Comparison of ENCODE assay signal across 17 cellular contexts in the genomic region with DNA sequence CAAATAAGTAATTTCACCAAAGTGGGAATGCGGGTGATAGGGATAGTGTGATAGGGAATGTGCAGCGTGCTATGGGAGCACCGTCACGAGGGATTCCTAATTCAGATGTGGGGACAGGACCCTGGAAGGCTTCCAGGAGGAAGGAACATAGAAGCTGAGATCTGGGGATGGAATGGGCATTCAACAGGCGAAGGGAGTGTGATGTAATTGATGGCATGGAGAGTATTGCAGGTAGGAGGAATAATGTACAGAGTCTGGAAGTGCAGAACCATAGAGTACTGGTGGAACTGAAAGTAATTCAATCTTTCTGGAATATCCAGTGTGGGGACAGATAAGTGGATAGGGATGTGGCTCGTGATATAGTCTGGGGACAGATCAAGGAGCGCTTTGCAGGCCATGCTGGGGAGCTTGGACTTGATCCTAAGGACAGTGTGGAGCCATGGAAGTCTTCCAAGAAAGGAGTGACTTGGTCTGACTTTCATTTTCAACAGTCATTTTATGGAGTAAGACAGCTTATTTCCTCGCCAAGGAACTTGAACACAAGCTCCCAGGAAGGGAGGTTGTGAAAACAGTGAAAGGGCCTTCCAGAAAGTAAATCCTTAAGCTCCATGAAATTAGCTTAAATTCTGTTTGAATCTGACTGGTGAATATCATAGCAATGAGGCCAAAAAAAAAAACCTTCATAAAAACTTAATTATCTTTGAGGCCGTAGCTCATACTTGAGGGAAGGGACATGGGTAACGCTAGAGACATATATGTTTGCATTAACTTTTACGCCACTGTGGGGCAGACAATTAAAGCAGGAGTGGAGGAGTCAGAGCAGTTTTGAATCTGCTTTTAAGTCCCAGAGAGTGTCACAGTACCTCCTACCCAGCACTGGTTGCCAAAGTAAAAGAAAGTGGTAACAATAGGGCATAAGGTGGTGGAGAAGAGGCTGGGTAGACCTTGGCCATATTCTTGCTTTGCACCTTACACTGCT. TPM values are rescaled to one million over a fixed set of nuclear protein-coding genes. Genes with fewer than 3 reads are reported as not detected.
DNase-seq lines count a peak whose midpoint lies in the region; ATAC-seq and TF ChIP-seq lines count a peak whose summit lies in the region.
"Had no signal": no experiment of that assay in that cellular context is flagged by ENCODE, and none has a peak within 500 bp of the region (broad histone marks: within the 10 kb centered on the region; RNA-seq: fewer than 3 reads in every experiment).

No MANE protein-coding gene starts in this region.

- no peaks in the 10 kb centered on the region for H3K36me3 ChIP-seq in ascending aorta
- H3K36me3 ChIP-seq in esophagus muscularis mucosa, result no peaks in the 10 kb centered on the region
- H3K36me3 ChIP-seq: HAP-1 had no signal

- in situ Hi-C loops in G401 (cut with HindIII; ENCODE audit: low sequenced_read_pairs), result no loop called here

- H3K27me3 ChIP-seq in ascending aorta (no peaks in the 10 kb centered on the region), right cardiac atrium (ENCODE audit: control insufficient read depth, insufficient read depth) (no peaks in the 10 kb centered on the region), esophagus muscularis mucosa (no peaks in the 10 kb centered on the region)
- H3K27me3 ChIP-seq: dorsolateral prefrontal cortex had no signal

- peak overlapping the region; percentile 50 for H3K27ac Mint-ChIP-seq in stimulated activated memory B cell treated with anti-CD40 and anti-IgM and Interleukin-4, amounts not matched to agents 10 μg/mL and 1 μg/mL and 100 μg/mL, for 72 hours
- H3K27ac Mint-ChIP-seq: activated CD4-positive, alpha-beta T cell treated with anti-CD3 and anti-CD28 coated beads, Interleukin-2, amount 10 ng/mL, durations not matched to agents 24 days and 14 days; activated naive CD4-positive, alpha-beta T cell treated with anti-CD3 and anti-CD28 coated beads, Interleukin-2, amount 10 ng/mL, durations not matched to agents 7 days and 5 days; T-cell had no signal

- 53% methylated on average over 11 of the region's 11 CpGs for WGBS in right cardiac atrium
- WGBS in esophagus muscularis mucosa, result 72% methylated on average over 11 of the region's 11 CpGs

- H3K9me3 ChIP-seq in ascending aorta (no peaks in the 10 kb centered on the region), right cardiac atrium (ENCODE audit: control insufficient read depth, low read length) (no peaks in the 10 kb centered on the region), esophagus muscularis mucosa (no peaks in the 10 kb centered on the region)
- H3K9me3 ChIP-seq: Caco-2, HAP-1 had no signal

- H3K4me3 ChIP-seq in ascending aorta (peak overlapping the region; percentile 19 to 20), right cardiac atrium (ENCODE audit: low read length) (no peak overlapping the region), esophagus muscularis mucosa (peak overlapping the region in 1 of 4 donors; percentile 2)
- H3K4me3 ChIP-seq: dorsolateral prefrontal cortex, HAP-1, skin epidermis had no signal

- TF ChIP-seq CTCF in ascending aorta (IDR thresholded peaks at IDR 0.05) (no peak), esophagus muscularis mucosa (IDR thresholded peaks at IDR 0.05) (no peak)

- H3K4me1 ChIP-seq in ascending aorta (peaks cover 0 to 58% of the 10 kb centered on the region in 2 donors), right cardiac atrium (ENCODE audit: control insufficient read depth, insufficient read depth, low read length) (peaks cover 6% of the 10 kb centered on the region), esophagus muscularis mucosa (peaks cover 18 to 31% (median 25%) of the 10 kb centered on the region in 4 donors)
- H3K4me1 ChIP-seq: HAP-1 had no signal

- ATAC-seq in right cardiac atrium, result peak; percentile 54 to 84
- ATAC-seq in stimulated activated memory B cell treated with anti-CD40 and anti-IgM and Interleukin-4, amounts not matched to agents 10 μg/mL and 1 μg/mL and 100 μg/mL, for 72 hours, result no peak
- ATAC-seq in HG03460 (IDR thresholded peaks at IDR 0.05; ENCODE audit: unreplicated experiment), result no peak
- no peak for ATAC-seq in GM18517 (IDR thresholded peaks at IDR 0.05; ENCODE audit: unreplicated experiment)
- ATAC-seq: T-cell had no signal

- H3K27ac ChIP-seq in ascending aorta, result peak overlapping the region; percentile 75 to 80
- peak overlapping the region; percentile 7 for H3K27ac ChIP-seq in right cardiac atrium (ENCODE audit: low read length)
- peak overlapping the region in 1 of 4 donors; percentile 46 for H3K27ac ChIP-seq in esophagus muscularis mucosa (replicated peaks in 1 of 4)

- no peak for TF ChIP-seq EP300 in esophagus muscularis mucosa (IDR thresholded peaks at IDR 0.05)

- H3K36me3 Mint-ChIP-seq in stimulated activated memory B cell treated with anti-CD40 and anti-IgM and Interleukin-4, amounts not matched to agents 10 μg/mL and 1 μg/mL and 100 μg/mL, for 72 hours, result no peaks in the 10 kb centered on the region
- H3K36me3 Mint-ChIP-seq: activated naive CD4-positive, alpha-beta T cell treated with anti-CD3 and anti-CD28 coated beads, Interleukin-2, amount 10 ng/mL, durations not matched to agents 7 days and 5 days; T-cell had no signal

- peak; percentile 69 for DNase-seq in G401 (ENCODE audit: low spot score)
- DNase-seq in ascending aorta (ENCODE audit: low spot score in 2 of 2), result no peak
- peak in 1 of 3 donors; percentile 48 for DNase-seq in right cardiac atrium
- no peak for DNase-seq in hypothalamus (lab: John Stamatoyannopoulos, UW)
- no peak for DNase-seq in esophagus muscularis mucosa (ENCODE audit: extremely low spot score)
- DNase-seq: activated CD4-positive, alpha-beta T cell treated with anti-CD3 and anti-CD28 coated beads, Interleukin-2, amount 10 ng/mL, durations not matched to agents 24 days and 14 days; activated naive CD4-positive, alpha-beta T cell treated with anti-CD3 and anti-CD28 coated beads, Interleukin-2, amount 10 ng/mL, durations not matched to agents 7 days and 5 days; Caco-2; IMR-90; NCI-H1694 treated with DMSO at 0.1 percent for 48 hours; T-cell had no signal

- H3K4me1 Mint-ChIP-seq in stimulated activated memory B cell treated with anti-CD40 and anti-IgM and Interleukin-4, amounts not matched to agents 10 μg/mL and 1 μg/mL and 100 μg/mL, for 72 hours, result peaks cover 33% of the 10 kb centered on the region
- H3K4me1 Mint-ChIP-seq: activated CD4-positive, alpha-beta T cell treated with anti-CD3 and anti-CD28 coated beads, Interleukin-2, amount 10 ng/mL, durations not matched to agents 24 days and 14 days; activated naive CD4-positive, alpha-beta T cell treated with anti-CD3 and anti-CD28 coated beads, Interleukin-2, amount 10 ng/mL, durations not matched to agents 7 days and 5 days; T-cell had no signal

- intact Hi-C loops in ascending aorta (cut with DNase I), result loop anchor here (5.0 kb wide), 2 partner anchors 43 to 303 kb away; no protein-coding TSS in a partner anchor
- intact Hi-C loops in right cardiac atrium (cut with DNase I), result no loop called here
- intact Hi-C loops in esophagus muscularis mucosa (cut with DNase I), result no loop called here

- H3K27me3 Mint-ChIP-seq in stimulated activated memory B cell treated with anti-CD40 and anti-IgM and Interleukin-4, amounts not matched to agents 10 μg/mL and 1 μg/mL and 100 μg/mL, for 72 hours, result no peaks in the 10 kb centered on the region

- peaks cover 2% of the 10 kb centered on the region for H3K9me3 Mint-ChIP-seq in stimulated activated memory B cell treated with anti-CD40 and anti-IgM and Interleukin-4, amounts not matched to agents 10 μg/mL and 1 μg/mL and 100 μg/mL, for 72 hours
- H3K9me3 Mint-ChIP-seq: activated naive CD4-positive, alpha-beta T cell treated with anti-CD3 and anti-CD28 coated beads, Interleukin-2, amount 10 ng/mL, durations not matched to agents 7 days and 5 days had no signal

- H3K4me3 Mint-ChIP-seq in stimulated activated memory B cell treated with anti-CD40 and anti-IgM and Interleukin-4, amounts not matched to agents 10 μg/mL and 1 μg/mL and 100 μg/mL, for 72 hours, result no peak overlapping the region
- H3K4me3 Mint-ChIP-seq: activated CD4-positive, alpha-beta T cell treated with anti-CD3 and anti-CD28 coated beads, Interleukin-2, amount 10 ng/mL, durations not matched to agents 24 days and 14 days; activated naive CD4-positive, alpha-beta T cell treated with anti-CD3 and anti-CD28 coated beads, Interleukin-2, amount 10 ng/mL, durations not matched to agents 7 days and 5 days; T-cell had no signal

- TF ChIP-seq POLR2A in esophagus muscularis mucosa (IDR thresholded peaks at IDR 0.05; ENCODE audit: low read depth), result no peak

RNA-seq across cellular contexts. Expression of gene ROR1, which starts 55.8 kb away (rescaled TPM):
- total RNA-seq in G401 (2014; rRNA removed; shearing (Covaris generic)), result not detected in 2 replicates
- total RNA-seq in ascending aorta (115 TPM), right cardiac atrium (10 to 100 TPM; 10.6 to 32.5 (median 13.5) TPM), esophagus muscularis mucosa (1 to 10 TPM; 5.1 to 7.3 (median 6.5) TPM)
- 3.4 TPM for polyA plus RNA-seq in right cardiac atrium
- total RNA-seq: activated CD4-positive, alpha-beta T cell treated with anti-CD3 and anti-CD28 coated beads, Interleukin-2, amount 10 ng/mL, durations not matched to agents 24 days and 14 days had no signal

Comparison
In these comparisons a context has a peak if more than half of its experiments do, and no peak if none do; other contexts are left out.
1. ATAC-seq: peak in right cardiac atrium (2 of 2); none in stimulated activated memory B cell treated with anti-CD40 and anti-IgM and Interleukin-4, amounts not matched to agents 10 μg/mL and 1 μg/mL and 100 μg/mL, for 72 hours (single experiment), HG03460 (single experiment) and GM18517 (single experiment).